Comparison of ENCODE assay signal across 8 cellular contexts in genomic region chr17:4738136-4739121, GRCh38. TPM values are rescaled to one million over a fixed set of nuclear protein-coding genes. Genes with fewer than 3 reads are reported as not detected.
DNase-seq lines count a peak whose midpoint lies in the region; ATAC-seq and TF ChIP-seq lines count a peak whose summit lies in the region.

No MANE protein-coding gene starts in this region.

- peak overlapping the region; percentile 56 to 57 for H3K4me3 ChIP-seq in Panc1 (ENCODE audit: low read depth in 2 of 2, low read length in 2 of 2)

- no peak for TF ChIP-seq CTCF in CD14-positive monocyte (IDR thresholded peaks at IDR 0.05)
- no peak for TF ChIP-seq CTCF in Panc1 (IDR thresholded peaks at IDR 0.05)
- no peak for TF ChIP-seq CTCF in nephron (IDR thresholded peaks at IDR 0.05; ENCODE audit: unreplicated experiment in 3 of 3)

- in situ Hi-C loops in Panc1 (cut with HindIII; ENCODE audit: low pct_unique_long_range_greater_than_20kb, low sequenced_read_pairs), result no loop called here

- H3K36me3 ChIP-seq in Panc1 (ENCODE audit: control insufficient read depth, insufficient read depth, low read length), result no peaks in the 10 kb centered on the region

- intact Hi-C loops in CD14-positive monocyte (cut with micrococcal nuclease) (loop anchor here in 1 of 2 donors (2.0 kb wide), 1 partner anchor 52 kb away; no protein-coding TSS in a partner anchor), Panc1 (cut with micrococcal nuclease; ENCODE audit: unreplicated experiment) (no loop called here)

- peak; percentile 42 for ATAC-seq in Panc1
- no peak for ATAC-seq in HG03108 (IDR thresholded peaks at IDR 0.05; ENCODE audit: unreplicated experiment)
- no peak for ATAC-seq in HG03354 (IDR thresholded peaks at IDR 0.05; ENCODE audit: poor library complexity, severe bottlenecking, unreplicated experiment)

- POLR2A ChIA-PET in Panc1 (lab: Charles Lee), result no interaction called here

- no peak overlapping the region for H3K27ac ChIP-seq in Panc1 (ENCODE audit: low read length)

- no TSS peak for BruUV-seq in Panc1 (replicated peaks; lab: Mats Ljungman, UMichigan)

- H3K4me1 ChIP-seq in Panc1 (ENCODE audit: control insufficient read depth, insufficient read depth, low read length), result no peaks in the 10 kb centered on the region

- H3K9me3 Mint-ChIP-seq in CD14-positive monocyte (peaks cover 0 to 18% (median 8%) of the 10 kb centered on the region in 7 donors), nephron (no peaks in the 10 kb centered on the region)

- H3K27me3 Mint-ChIP-seq in CD14-positive monocyte (ENCODE audit: low read depth in 3 of 3) (peaks cover 36 to 50% (median 48%) of the 10 kb centered on the region in 3 donors), nephron (ENCODE audit: low read depth) (peaks cover 85% of the 10 kb centered on the region)

- CTCF ChIA-PET in Panc1 (lab: Charles Lee), result no interaction called here

- H3K27ac Mint-ChIP-seq in CD14-positive monocyte (peak overlapping the region; percentile 68 to 96 (median 89)), nephron (peak overlapping the region in 1 of 3 experiments; percentile 28)

- DNase-seq in CD14-positive monocyte (ENCODE audit: low spot score), result no peak
- DNase-seq in Panc1 (ENCODE audit: low read depth, low spot score), result no peak
- peak; percentile 14 for DNase-seq in epidermal melanocyte (ENCODE audit: insufficient read length, low spot score)
- DNase-seq in midbrain (lab: John Stamatoyannopoulos, UW), result no peak
- DNase-seq in stimulated activated CD4-positive, alpha-beta T cell treated with anti-CD3 and anti-CD28 coated beads, Interleukin-2, amount 100 ng/mL, for 48 hours, result no peak

- no peaks in the 10 kb centered on the region for H3K9me3 ChIP-seq in Panc1 (ENCODE audit: control insufficient read depth, insufficient read depth, low read depth, low read length)

- H3K27me3 ChIP-seq in Panc1 (ENCODE audit: control insufficient read depth, insufficient read depth, low read length), result peaks cover 7% of the 10 kb centered on the region; the same call in 1 of the 2 replicates

- H3K4me3 Mint-ChIP-seq in CD14-positive monocyte (peak overlapping the region; percentile 95 to 99), nephron (peak overlapping the region; percentile 81 to 84 (median 82))

- H3K36me3 Mint-ChIP-seq in CD14-positive monocyte (peaks cover 46 to 51% of the 10 kb centered on the region in 2 donors), nephron (ENCODE audit: low read depth) (no peaks in the 10 kb centered on the region)

- H3K4me1 Mint-ChIP-seq in CD14-positive monocyte, result peaks cover 56% of the 10 kb centered on the region
- H3K4me1 Mint-ChIP-seq in nephron, result peaks cover 7% of the 10 kb centered on the region

RNA-seq across cellular contexts. Expression of gene ZMYND15, which starts 1.2 kb away (rescaled TPM):
- polyA plus RNA-seq in CD14-positive monocyte, result 1 to 10 TPM in 1 of 2 donors, under 1 TPM in 1; 0.97 to 1.2 TPM
- total RNA-seq in Panc1 (2021; ENCODE audit: unreplicated experiment), result 0.28 TPM
- polyA plus RNA-seq in Panc1 (2012; ENCODE audit: insufficient read length), result 0.22 TPM

RNA-seq across cellular contexts. Expression of gene CXCL16, which starts 1.3 kb away (rescaled TPM):
- polyA plus RNA-seq in CD14-positive monocyte, result 100 to 1,000 TPM in 1 of 2 donors, 10 to 100 TPM in 1; 68.1 to 103 TPM
- 5.3 TPM for total RNA-seq in Panc1 (2021; ENCODE audit: unreplicated experiment)
- polyA plus RNA-seq in Panc1 (2012; ENCODE audit: insufficient read length), result 4.2 TPM

RNA-seq across cellular contexts. Expression of gene MED11, which starts 7.2 kb away (rescaled TPM):
- 10 to 100 TPM; 22.1 to 25.5 TPM for polyA plus RNA-seq in CD14-positive monocyte
- total RNA-seq in Panc1 (2021; ENCODE audit: unreplicated experiment), result 12.5 TPM
- polyA plus RNA-seq in Panc1 (2012; ENCODE audit: insufficient read length), result 20.5 TPM

RNA-seq across cellular contexts. Expression of gene ARRB2, which starts 28.0 kb away (rescaled TPM):
- polyA plus RNA-seq in CD14-positive monocyte, result 100 to 1,000 TPM; 134 to 150 TPM
- total RNA-seq in Panc1 (2021; ENCODE audit: unreplicated experiment), result 39.2 TPM
- polyA plus RNA-seq in Panc1 (2012; ENCODE audit: insufficient read length), result 51.6 TPM

RNA-seq across cellular contexts. Expression of gene TM4SF5, which starts 33.3 kb away (rescaled TPM):
- polyA plus RNA-seq in CD14-positive monocyte, result not detected
- not detected for total RNA-seq in Panc1 (2021; ENCODE audit: unreplicated experiment)
- polyA plus RNA-seq in Panc1 (2012; ENCODE audit: insufficient read length), result not detected
